8 cellular contexts compared by ENCODE assay signal in the genomic region with DNA sequence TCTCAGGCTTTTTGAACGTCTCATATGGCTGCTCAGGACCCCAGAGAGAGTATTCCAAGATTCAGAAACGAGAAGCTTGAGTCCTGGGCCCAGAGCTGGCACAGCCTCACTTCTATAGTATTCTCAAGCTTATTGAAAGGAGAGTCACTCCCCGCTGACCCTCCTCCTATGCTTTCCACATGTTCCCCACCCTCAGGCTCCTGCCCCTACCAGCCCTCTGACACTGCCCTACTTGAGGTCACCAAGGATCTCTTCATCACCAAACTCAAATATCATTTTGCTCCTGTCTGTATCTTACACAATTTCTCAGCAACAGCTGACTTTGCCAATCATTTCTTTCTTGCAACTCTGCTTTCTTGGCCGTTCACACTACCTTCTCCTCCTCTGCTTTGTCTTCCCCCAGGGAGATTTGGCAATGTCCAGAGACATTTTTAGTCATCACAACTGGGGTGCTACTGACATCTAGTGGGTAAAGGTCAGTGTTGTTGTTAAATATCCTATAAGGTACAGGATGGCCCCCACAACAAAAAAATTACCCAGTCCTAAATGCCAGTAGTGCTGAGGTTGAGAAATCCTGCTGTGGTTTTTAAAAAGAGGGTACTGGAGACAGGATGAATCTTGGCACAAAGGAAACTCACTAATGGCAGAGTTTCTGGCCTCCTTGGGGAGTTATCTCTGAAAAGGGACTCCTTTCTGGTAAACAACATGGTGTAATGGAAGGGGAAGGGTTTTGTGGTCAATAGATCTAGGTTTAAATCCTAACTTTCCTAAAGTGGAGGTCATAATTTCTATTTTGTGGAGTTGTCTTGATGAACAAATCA. TPM values are rescaled to one million over a fixed set of nuclear protein-coding genes. Genes with fewer than 3 reads are reported as not detected.
A peak's percentile ranks its signal among the peaks of the same experiment; 100 is the strongest.
DNase-seq lines count a peak whose midpoint lies in the region; ATAC-seq and TF ChIP-seq lines count a peak whose summit lies in the region.

No MANE protein-coding gene starts in this region.

- WGBS in thyroid gland, 2 donors, result 72 to 74% methylated on average over 4 of the region's 4 CpGs

- in situ Hi-C loops in G401 (cut with HindIII; ENCODE audit: low sequenced_read_pairs), result no loop called here

- no peak for TF ChIP-seq POLR2A in thyroid gland (IDR thresholded peaks at IDR 0.05)

- H3K36me3 ChIP-seq in thyroid gland, result no peaks in the 10 kb centered on the region

- intact Hi-C loops in thyroid gland (cut with DNase I), result no loop called here

- no peaks in the 10 kb centered on the region for H3K4me1 ChIP-seq in thyroid gland

- DNase-seq in G401 (ENCODE audit: low spot score), result peak; percentile 5
- DNase-seq in SW480 (ENCODE audit: low spot score), result peak; percentile 69
- peak; percentile 26 for DNase-seq in iPS-NIHi11 (ENCODE audit: low spot score)
- DNase-seq in stimulated activated naive CD4-positive, alpha-beta T cell treated with Interleukin-2 at 50 U/mL for 16 hours (lab: John Stamatoyannopoulos, UW), result no peak
- no peak for DNase-seq in thyroid gland
- no peak for DNase-seq in cerebellar nuclear complex (lab: John Stamatoyannopoulos, UW)

- no peak for TF ChIP-seq CTCF in thyroid gland (IDR thresholded peaks at IDR 0.05)

- H3K9me3 ChIP-seq in thyroid gland, result no peaks in the 10 kb centered on the region

- H3K27me3 ChIP-seq in thyroid gland, result no peaks in the 10 kb centered on the region

- ATAC-seq in GM21367 (IDR thresholded peaks at IDR 0.05; ENCODE audit: unreplicated experiment) (peak; percentile 70), HG03469 (IDR thresholded peaks at IDR 0.05; ENCODE audit: unreplicated experiment) (peak; percentile 71)

- H3K27ac ChIP-seq in thyroid gland, result no peak overlapping the region

- H3K4me3 ChIP-seq in thyroid gland (replicated peaks in 1 of 3), result no peak overlapping the region

RNA-seq across cellular contexts. Expression of a gene that starts 26.9 kb away (rescaled TPM):
- 2.5 and 15.1 TPM in 2 replicates for total RNA-seq in G401 (2014; rRNA removed; shearing (Covaris generic))
- total RNA-seq in thyroid gland, result 10 to 100 TPM; 14.3 to 22.8 (median 17.0) TPM

RNA-seq across cellular contexts. Expression of a gene that starts 47.5 kb away (rescaled TPM):
- 8.5 and 10.7 TPM in 2 replicates for total RNA-seq in G401 (2014; rRNA removed; shearing (Covaris generic))
- 10 to 100 TPM; 25.6 to 52.4 (median 33.1) TPM for total RNA-seq in thyroid gland

Comparison
In these comparisons a context has a peak if more than half of its experiments do, and no peak if none do; other contexts are left out.
1. DNase-seq: peak in G401 (single experiment), SW480 (single experiment) and iPS-NIHi11 (single experiment); none in stimulated activated naive CD4-positive, alpha-beta T cell treated with Interleukin-2 at 50 U/mL for 16 hours (single experiment), thyroid gland (0 of 2) and cerebellar nuclear complex (0 of 2).